In genomic region chr1:225451340-225451739, GRCh38 we compare ENCODE assay signal across 14 cellular contexts. TPM values are rescaled to one million over a fixed set of nuclear protein-coding genes. Genes with fewer than 3 reads are reported as not detected.
DNase-seq lines count a peak whose midpoint lies in the region; ATAC-seq and TF ChIP-seq lines count a peak whose summit lies in the region.
"Had no signal": no experiment of that assay in that cellular context is flagged by ENCODE, and none has a peak within 500 bp of the region (broad histone marks: within the 10 kb centered on the region; RNA-seq: fewer than 3 reads in every experiment).

No MANE protein-coding gene starts in this region.

- no peaks in the 10 kb centered on the region for H3K36me3 ChIP-seq in esophagus squamous epithelium
- H3K36me3 ChIP-seq in stomach = no peaks in the 10 kb centered on the region
- H3K36me3 ChIP-seq: SJCRH30 had no signal

- TF ChIP-seq EP300 in stomach (IDR thresholded peaks at IDR 0.05) = no peak

- peak; percentile 50 for DNase-seq in activated CD8-positive, alpha-beta memory T cell treated with anti-CD3 and anti-CD28 coated beads, Interleukin-2, amount 50 U/mL, for 48 hours
- no peak for DNase-seq in activated CD8-positive, alpha-beta memory T cell treated with anti-CD3 and anti-CD28 coated beads, Interleukin-2, amount 50 U/mL, for 4 hours
- DNase-seq in NB4 (ENCODE audit: low read depth) = peak; percentile 63
- DNase-seq in esophagus squamous epithelium (lab: John Stamatoyannopoulos, UW) = no peak
- no peak for DNase-seq in stomach
- no peak for DNase-seq in HPDE6-E6E7 (ENCODE audit: extremely low spot score)
- DNase-seq in DMS 273 treated with DMSO at 0.1 percent for 48 hours (lab: John Stamatoyannopoulos, UW) = no peak
- DNase-seq: activated CD4-positive, alpha-beta T cell treated with anti-CD3 and anti-CD28 coated beads, Interleukin-2, amount 10 ng/mL, durations not matched to agents 7 days and 5 days; HFFc6; NCI-H1436; NCI-H345; SJCRH30; stimulated activated CD4-positive, alpha-beta T cell treated with anti-CD3 and anti-CD28 coated beads, Interleukin-4, amount 100 ng/mL, for 1 hour had no signal

- H3K4me3 ChIP-seq in NB4 (ENCODE audit: low read depth, low read length) = no peak overlapping the region
- H3K4me3 ChIP-seq in esophagus squamous epithelium = no peak overlapping the region
- H3K4me3 ChIP-seq in stomach = no peak overlapping the region
- H3K4me3 ChIP-seq: SJCRH30 had no signal

- H3K4me1 ChIP-seq in esophagus squamous epithelium = peaks cover 49 to 86% (median 51%) of the 10 kb centered on the region in 3 donors
- H3K4me1 ChIP-seq in stomach = peaks cover 27 to 71% (median 44%) of the 10 kb centered on the region in 4 donors

- WGBS in esophagus squamous epithelium, 2 donors = 57 to 90% methylated on average over 3 to 4 of the region's 6 CpGs
- WGBS in stomach, 5 donors = 82 to 94% (median 88%) methylated on average over 6 of the region's 6 CpGs

- TF ChIP-seq CTCF in NB4 (IDR thresholded peaks at IDR 0.05; ENCODE audit: low read depth, low read length) (no peak), esophagus squamous epithelium (IDR thresholded peaks at IDR 0.05) (no peak), stomach (IDR thresholded peaks at IDR 0.05) (no peak)

- TF ChIP-seq POLR2A in NB4 (IDR thresholded peaks at IDR 0.05; ENCODE audit: extremely low read depth, insufficient read length) = no peak
- no peak for TF ChIP-seq POLR2A in esophagus squamous epithelium (IDR thresholded peaks at IDR 0.05)
- no peak for TF ChIP-seq POLR2A in stomach (IDR thresholded peaks at IDR 0.05)

- ATAC-seq in HG03442 (IDR thresholded peaks at IDR 0.05; ENCODE audit: unreplicated experiment) = no peak

- H3K27ac ChIP-seq in esophagus squamous epithelium (peak overlapping the region; percentile 68 to 92 (median 88)), stomach (peak overlapping the region in 3 of 5 donors; percentile 52 to 84 (median 54))
- H3K27ac ChIP-seq: SJCRH30 had no signal

- H3K9me3 ChIP-seq in esophagus squamous epithelium (no peaks in the 10 kb centered on the region), stomach (no peaks in the 10 kb centered on the region)
- H3K9me3 ChIP-seq: SJCRH30 had no signal

- H3K27me3 ChIP-seq in esophagus squamous epithelium = no peaks in the 10 kb centered on the region
- H3K27me3 ChIP-seq in stomach = no peaks in the 10 kb centered on the region

- intact Hi-C loops in esophagus squamous epithelium (cut with DNase I) = no loop called here
- intact Hi-C loops in stomach (cut with DNase I; ENCODE audit: low total_unique reads) = no loop called here

RNA-seq across cellular contexts. Expression of gene LBR, which starts 23.5 kb away (rescaled TPM):
- total RNA-seq in esophagus squamous epithelium (10 to 100 TPM; 39.8 to 50.0 (median 42.9) TPM), stomach (100 to 1,000 TPM in 2 of 5 donors, 10 to 100 TPM in 3; 47.8 to 159 (median 83.4) TPM)
- polyA plus RNA-seq in stomach = 10 to 100 TPM in 1 of 3 donors, 1 to 10 TPM in 2; 6.9 to 25.5 (median 6.9) TPM

Comparison
In these comparisons a context has a peak if more than half of its experiments do, and no peak if none do; other contexts are left out.
1. DNase-seq: peak in activated CD8-positive, alpha-beta memory T cell treated with anti-CD3 and anti-CD28 coated beads, Interleukin-2, amount 50 U/mL, for 48 hours (single experiment) and NB4 (single experiment); none in activated CD8-positive, alpha-beta memory T cell treated with anti-CD3 and anti-CD28 coated beads, Interleukin-2, amount 50 U/mL, for 4 hours (single experiment), esophagus squamous epithelium (single experiment), stomach (single experiment), HPDE6-E6E7 (single experiment) and DMS 273 treated with DMSO at 0.1 percent for 48 hours (single experiment).